Comparison of ENCODE assay signal across 28 cellular contexts in genomic region chr1:22907528-22907927, GRCh38.
"Had no signal": no experiment of that assay in that cellular context is flagged by ENCODE, and none has a peak within 500 bp of the region (broad histone marks: within the 10 kb centered on the region; RNA-seq: fewer than 3 reads in every experiment).

No MANE protein-coding gene starts in this region.

- H3K4me3 Mint-ChIP-seq: naive thymus-derived CD8-positive, alpha-beta T cell; natural killer cell treated with Interleukin-12 subunit alpha and Interleukin-12 subunit beta and Interleukin-15 and Interleukin-18, amount 100 ng/mL, for 72 hours; nephron progenitor cell; neural crest cell; stimulated activated effector memory CD8-positive, alpha-beta T cell treated with anti-CD3 and anti-CD28 coated beads, Interleukin-12 subunit alpha, Interleukin-12 subunit beta, amount 100 ng/mL, for 72 hours; stimulated activated naive CD8-positive, alpha-beta T cell treated with anti-CD3 and anti-CD28 coated beads, Interleukin-15, amount 100 ng/mL, for 72 hours; type B pancreatic cell had no signal

- H3K36me3 Mint-ChIP-seq: naive thymus-derived CD8-positive, alpha-beta T cell; natural killer cell treated with Interleukin-12 subunit alpha and Interleukin-12 subunit beta and Interleukin-15 and Interleukin-18, amount 100 ng/mL, for 72 hours; stimulated activated effector memory CD8-positive, alpha-beta T cell treated with anti-CD3 and anti-CD28 coated beads, Interleukin-12 subunit alpha, Interleukin-12 subunit beta, amount 100 ng/mL, for 72 hours had no signal

- H3K27ac ChIP-seq: neutrophil, pancreas, psoas muscle, right lobe of liver, sigmoid colon, suprapubic skin, testis, tibial artery, transverse colon, upper lobe of right lung, uterus had no signal

- DNase-seq: naive thymus-derived CD8-positive, alpha-beta T cell; nephron progenitor cell; nucleus accumbens; pancreas; psoas muscle; right cardiac atrium; right lobe of liver; sigmoid colon; small intestine; stimulated activated CD4-positive, alpha-beta T cell treated with anti-CD3 and anti-CD28 coated beads, Interleukin-15, amount 100 ng/mL, for 24 hours; stimulated activated CD4-positive, alpha-beta T cell treated with anti-CD3 and anti-CD28 coated beads, Interleukin-2, amount 100 ng/mL, for 24 hours; stimulated activated CD4-positive, alpha-beta T cell treated with anti-CD3 and anti-CD28 coated beads, Interleukin-2, amount 100 ng/mL, for 48 hours; stimulated activated CD4-positive, alpha-beta T cell treated with anti-CD3 and anti-CD28 coated beads, Interleukin-4, amount 100 ng/mL, for 24 hours; stimulated activated naive CD4-positive, alpha-beta T cell; stimulated activated naive CD8-positive, alpha-beta T cell treated with anti-CD3 and anti-CD28 coated beads, Interleukin-15, amount 100 ng/mL, for 72 hours; stimulated activated naive CD8-positive, alpha-beta T cell treated with anti-CD3 and anti-CD28 coated beads, Interleukin-15, Interleukin-2, amounts not matched to agents 100 U/mL and 50 U/mL, for 24 hours; substantia nigra; testis; tibial artery; transverse colon; upper lobe of right lung; uterus had no signal

- H3K4me1 ChIP-seq: pancreas, psoas muscle, right lobe of liver, sigmoid colon, suprapubic skin, testis, tibial artery, transverse colon, upper lobe of right lung, uterus had no signal

- H3K4me1 Mint-ChIP-seq: nephron progenitor cell; neural crest cell; stimulated activated effector memory CD8-positive, alpha-beta T cell treated with anti-CD3 and anti-CD28 coated beads, Interleukin-12 subunit alpha, Interleukin-12 subunit beta, amount 100 ng/mL, for 72 hours; stimulated activated naive CD8-positive, alpha-beta T cell treated with anti-CD3 and anti-CD28 coated beads, Interleukin-15, amount 100 ng/mL, for 72 hours had no signal

- H3K27ac Mint-ChIP-seq: naive thymus-derived CD8-positive, alpha-beta T cell; natural killer cell treated with Interleukin-12 subunit alpha and Interleukin-12 subunit beta and Interleukin-15 and Interleukin-18, amount 100 ng/mL, for 72 hours; stimulated activated effector memory CD8-positive, alpha-beta T cell treated with anti-CD3 and anti-CD28 coated beads, Interleukin-12 subunit alpha, Interleukin-12 subunit beta, amount 100 ng/mL, for 72 hours; type B pancreatic cell had no signal

- H3K9me3 Mint-ChIP-seq: naive thymus-derived CD8-positive, alpha-beta T cell; natural killer cell treated with Interleukin-12 subunit alpha and Interleukin-12 subunit beta and Interleukin-15 and Interleukin-18, amount 100 ng/mL, for 72 hours; nephron progenitor cell; neural crest cell; stimulated activated effector memory CD8-positive, alpha-beta T cell treated with anti-CD3 and anti-CD28 coated beads, Interleukin-12 subunit alpha, Interleukin-12 subunit beta, amount 100 ng/mL, for 72 hours; stimulated activated naive CD8-positive, alpha-beta T cell treated with anti-CD3 and anti-CD28 coated beads, Interleukin-15, amount 100 ng/mL, for 72 hours; type B pancreatic cell had no signal

- H3K9me3 ChIP-seq: neutrophil, pancreas, psoas muscle, right lobe of liver, sigmoid colon, suprapubic skin, testis, tibial artery, transverse colon, upper lobe of right lung, uterus had no signal

- H3K27me3 ChIP-seq: pancreas, right lobe of liver, sigmoid colon, suprapubic skin, testis, transverse colon, upper lobe of right lung, uterus had no signal

- ATAC-seq: naive thymus-derived CD8-positive, alpha-beta T cell; natural killer cell treated with Interleukin-12 subunit alpha and Interleukin-12 subunit beta and Interleukin-15 and Interleukin-18, amount 100 ng/mL, for 72 hours; pancreas; psoas muscle; right cardiac atrium; right lobe of liver; stimulated activated effector memory CD8-positive, alpha-beta T cell treated with anti-CD3 and anti-CD28 coated beads, Interleukin-12 subunit alpha, Interleukin-12 subunit beta, amount 100 ng/mL, for 72 hours; stimulated activated naive CD8-positive, alpha-beta T cell treated with anti-CD3 and anti-CD28 coated beads, Interleukin-15, amount 100 ng/mL, for 72 hours; stimulated activated naive CD8-positive, alpha-beta T cell treated with anti-CD3 and anti-CD28 coated beads, Interleukin-15, Interleukin-2, amounts not matched to agents 100 U/mL and 50 U/mL, for 24 hours; upper lobe of right lung had no signal

- H3K4me3 ChIP-seq: pancreas, psoas muscle, right lobe of liver, sigmoid colon, suprapubic skin, testis, tibial artery, transverse colon, upper lobe of right lung, uterus had no signal

- H3K36me3 ChIP-seq: neutrophil, pancreas, right lobe of liver, sigmoid colon, suprapubic skin, tibial artery, upper lobe of right lung, uterus had no signal

- H3K27me3 Mint-ChIP-seq: type B pancreatic cell had no signal
